In the genomic region with DNA sequence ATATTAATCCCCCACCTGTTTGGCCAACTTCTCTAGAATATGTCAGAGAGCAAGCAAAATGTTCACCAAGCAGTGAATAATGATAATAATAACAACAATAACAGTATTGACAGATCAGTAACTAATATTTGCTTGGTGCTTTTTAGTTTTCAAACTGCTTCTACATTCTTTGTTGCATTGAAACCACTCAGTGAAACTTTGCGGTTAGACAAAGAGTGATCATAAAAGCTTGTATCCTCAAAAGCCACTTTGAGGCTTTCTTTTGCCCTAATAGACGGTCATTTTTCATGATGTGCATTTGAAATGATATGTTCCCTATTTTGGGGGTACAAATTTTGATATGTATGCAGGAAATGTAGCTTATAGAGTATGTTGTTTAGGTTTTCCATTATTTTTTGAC, we compare ENCODE assay signal across 23 cellular contexts. TPM values are rescaled to one million over a fixed set of nuclear protein-coding genes. Genes with fewer than 3 reads are reported as not detected.
DNase-seq lines count a peak whose midpoint lies in the region; ATAC-seq and TF ChIP-seq lines count a peak whose summit lies in the region.
"Had no signal": no experiment of that assay in that cellular context is flagged by ENCODE, and none has a peak within 500 bp of the region (broad histone marks: within the 10 kb centered on the region; RNA-seq: fewer than 3 reads in every experiment).

No MANE protein-coding gene starts in this region.

- TF ChIP-seq CTCF in MM.1S (IDR thresholded peaks at IDR 0.05; ENCODE audit: low read length) (no peak), OCI-LY3 (IDR thresholded peaks at IDR 0.05; ENCODE audit: low read depth, low read length) (no peak), tibial nerve (IDR thresholded peaks at IDR 0.05) (no peak)

- no peak for TF ChIP-seq EP300 in tibial nerve (IDR thresholded peaks at IDR 0.05)

- H3K4me1 ChIP-seq in MM.1S (ENCODE audit: low read length) (peaks cover 10% of the 10 kb centered on the region), OCI-LY3 (ENCODE audit: low read length) (peaks cover 30% of the 10 kb centered on the region), tibial nerve (peaks cover 0 to 6% (median 0%) of the 10 kb centered on the region in 4 donors)
- H3K4me1 ChIP-seq: A549 had no signal

- H3K9ac ChIP-seq in MM.1S (ENCODE audit: low read length), result no peak overlapping the region
- no peak overlapping the region for H3K9ac ChIP-seq in OCI-LY3 (ENCODE audit: low read length)
- H3K9ac ChIP-seq: BLaER1 treated with 17β-estradiol and CSF1 and Interleukin-3, amounts not matched to agents 10 nM and 100 nM; GM23248 had no signal

- H3K79me2 ChIP-seq in MM.1S (ENCODE audit: low read length) (no peaks in the 10 kb centered on the region), OCI-LY3 (ENCODE audit: low read length) (no peaks in the 10 kb centered on the region)

- ATAC-seq in GM18498 (IDR thresholded peaks at IDR 0.05; ENCODE audit: unreplicated experiment) (peak; percentile 55), HG02870 (IDR thresholded peaks at IDR 0.05; ENCODE audit: unreplicated experiment) (peak; percentile 50)
- ATAC-seq: A549 had no signal

- TF ChIP-seq POLR2A in tibial nerve (IDR thresholded peaks at IDR 0.05), result no peak

- peak; percentile 56 for DNase-seq in MM.1S
- no peak for DNase-seq in T-helper 9 cell
- DNase-seq in ureter (ENCODE audit: low spot score), result no peak
- DNase-seq in tibial nerve (ENCODE audit: low spot score in 2 of 2), result no peak
- DNase-seq in stimulated activated naive CD4-positive, alpha-beta T cell (lab: John Stamatoyannopoulos, UW), result no peak
- DNase-seq: 8988T; ACHN; AML-193; BE2C; CD4-positive, alpha-beta T cell; CD8-positive, alpha-beta memory T cell; DMS 273 treated with DMSO at 0.1 percent for 48 hours; DMS79; EL; GDM1; GM23248; H7; HCEC 1CT had no signal

- H3K4me3 ChIP-seq in MM.1S (ENCODE audit: low read length), result no peak overlapping the region
- H3K4me3 ChIP-seq in OCI-LY3 (ENCODE audit: low read length), result no peak overlapping the region
- H3K4me3 ChIP-seq in tibial nerve, result no peak overlapping the region
- H3K4me3 ChIP-seq: A549; BLaER1 treated with 17β-estradiol and CSF1 and Interleukin-3, amounts not matched to agents 10 nM and 100 nM; GM23248 had no signal

- H3K36me3 ChIP-seq in MM.1S (replicated peaks; ENCODE audit: insufficient read depth, low read length) (no peaks in the 10 kb centered on the region), OCI-LY3 (replicated peaks; ENCODE audit: low read depth, low read length) (peaks cover 32% of the 10 kb centered on the region), tibial nerve (peaks cover 0 to 61% (median 8%) of the 10 kb centered on the region in 3 donors)

- H3K27ac ChIP-seq in MM.1S (ENCODE audit: low read length) (no peak overlapping the region), OCI-LY3 (ENCODE audit: low read length) (peak overlapping the region; percentile 5; the same call in 1 of the 2 replicates), tibial nerve (no peak overlapping the region)
- H3K27ac ChIP-seq: A549; BLaER1 treated with 17β-estradiol and CSF1 and Interleukin-3, amounts not matched to agents 10 nM and 100 nM; GM23248 had no signal

- no peaks in the 10 kb centered on the region for H3K9me3 ChIP-seq in MM.1S (replicated peaks; ENCODE audit: insufficient read depth, low read length)
- H3K9me3 ChIP-seq in OCI-LY3 (ENCODE audit: insufficient read depth, low read length), result no peaks in the 10 kb centered on the region
- H3K9me3 ChIP-seq in tibial nerve, result no peaks in the 10 kb centered on the region
- H3K9me3 ChIP-seq: A549; BE2C; BLaER1 treated with 17β-estradiol and CSF1 and Interleukin-3, amounts not matched to agents 10 nM and 100 nM had no signal

- H3K9me2 ChIP-seq in MM.1S (replicated peaks; ENCODE audit: insufficient read depth, low read length), result no peaks in the 10 kb centered on the region

- H3F3A ChIP-seq in MM.1S (ENCODE audit: insufficient read depth, low read length), result peaks cover 6% of the 10 kb centered on the region; the same call in 1 of the 2 replicates

- WGBS in tibial nerve, 2 donors, result 92 to 95% methylated on average over 2 of the region's 2 CpGs

- H3K4me2 ChIP-seq in MM.1S (ENCODE audit: low read depth, low read length), result no peak overlapping the region
- peak overlapping the region; percentile 40 for H3K4me2 ChIP-seq in OCI-LY3 (ENCODE audit: low read length)
- H3K4me2 ChIP-seq: A549; BLaER1 treated with 17β-estradiol and CSF1 and Interleukin-3, amounts not matched to agents 10 nM and 100 nM had no signal

- H3K27me3 ChIP-seq in MM.1S (replicated peaks; ENCODE audit: insufficient read depth, low read length) (no peaks in the 10 kb centered on the region), OCI-LY3 (ENCODE audit: low read depth, low read length) (no peaks in the 10 kb centered on the region), tibial nerve (no peaks in the 10 kb centered on the region)
- H3K27me3 ChIP-seq: BE2C; BLaER1 treated with 17β-estradiol and CSF1 and Interleukin-3, amounts not matched to agents 10 nM and 100 nM had no signal

- no peak overlapping the region for H2AFZ ChIP-seq in MM.1S (ENCODE audit: low read length)
- H2AFZ ChIP-seq in OCI-LY3 (ENCODE audit: low read depth, low read length), result no peak overlapping the region
- H2AFZ ChIP-seq: GM23248 had no signal

- H4K20me1 ChIP-seq in MM.1S (ENCODE audit: insufficient read depth, low read length) (no peaks in the 10 kb centered on the region), OCI-LY3 (ENCODE audit: insufficient read depth, low read length) (peaks cover 9% of the 10 kb centered on the region)

RNA-seq across cellular contexts. Expression of gene PTGS1, which starts 43.6 kb away (rescaled TPM):
- total RNA-seq in ureter (12.5 TPM), tibial nerve (1 to 10 TPM; 2.2 to 7.3 (median 4.4) TPM)
